2 cellular contexts compared by ENCODE assay signal in the genomic region with DNA sequence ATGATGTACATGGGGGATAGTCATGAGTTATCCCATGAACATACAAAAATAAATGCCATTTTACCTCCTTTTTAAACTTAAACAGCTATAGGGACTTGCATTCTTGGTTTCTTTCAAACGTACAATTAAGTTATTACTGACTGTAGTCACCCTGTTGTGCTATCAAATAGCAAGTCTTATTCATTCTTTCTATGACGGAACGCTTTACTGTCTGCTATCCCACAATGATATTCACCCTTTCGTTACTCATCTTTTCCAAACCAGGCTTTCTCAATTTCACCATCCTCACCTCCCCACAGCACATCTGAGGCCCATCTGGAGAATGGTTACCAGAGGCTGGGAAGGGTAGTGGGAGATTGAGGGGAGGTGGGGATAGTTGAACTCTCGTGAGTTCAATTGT.
TF ChIP-seq lines count a peak whose summit lies in the region.

No MANE protein-coding gene starts in this region.

TF ChIP-seq in HepG2, 621 proteins besides CTCF, POLR2A, EP300 and RAD21 (continued from another document):
- TF ChIP-seq SNAI1 (CRISPR knock-in tag; IDR thresholded peaks at IDR 0.05; ENCODE audit: borderline replicate concordance): no peak
- TF ChIP-seq ZSCAN29 (CRISPR knock-in tag; conservative IDR thresholded peaks at IDR 0.05): no peak
- no peak for TF ChIP-seq ZNF460 (CRISPR knock-in tag; IDR thresholded peaks at IDR 0.05; ENCODE audit: borderline replicate concordance)
TF ChIP-seq in HepG2: peak in this region for 0.

TF ChIP-seq in SK-N-SH, 30 proteins besides CTCF, POLR2A, EP300 and RAD21:
- TF ChIP-seq USF2 (IDR thresholded peaks at IDR 0.05; ENCODE audit: borderline replicate concordance, low read depth, low read length) (no peak), RCOR1 (IDR thresholded peaks at IDR 0.05; ENCODE audit: low read length) (no peak), FOSL2 (IDR thresholded peaks at IDR 0.05; ENCODE audit: borderline replicate concordance, low read depth) (no peak), CHD2 (IDR thresholded peaks at IDR 0.05; ENCODE audit: low read length, partially characterized antibody) (no peak), REST (IDR thresholded peaks at IDR 0.05; ENCODE audit: low read depth, low read length) (no peak), MXI1 (IDR thresholded peaks at IDR 0.05; ENCODE audit: low read depth, low read length) (no peak), FOXJ3 (CRISPR knock-in tag; IDR thresholded peaks at IDR 0.05) (no peak), RFX5 (IDR thresholded peaks at IDR 0.05; ENCODE audit: low read length) (no peak), TCF12 (IDR thresholded peaks at IDR 0.05) (no peak), SIN3A (IDR thresholded peaks at IDR 0.05; ENCODE audit: borderline replicate concordance, low read depth, low read length) (no peak)
